Comparison of ENCODE assay signal across 18 cellular contexts in genomic region chr15:45662375-45662774, GRCh38. TPM values are rescaled to one million over a fixed set of nuclear protein-coding genes. Genes with fewer than 3 reads are reported as not detected.
DNase-seq lines count a peak whose midpoint lies in the region; ATAC-seq and TF ChIP-seq lines count a peak whose summit lies in the region.
"Had no signal": no experiment of that assay in that cellular context is flagged by ENCODE, and none has a peak within 500 bp of the region (broad histone marks: within the 10 kb centered on the region; RNA-seq: fewer than 3 reads in every experiment).

No MANE protein-coding gene starts in this region.

- H3K79me1 ChIP-seq in H9 (ENCODE audit: insufficient read depth, low read depth, low read length, poor library complexity, severe bottlenecking), result no peaks in the 10 kb centered on the region

- no peak overlapping the region for H3K27ac ChIP-seq in H9 (ENCODE audit: insufficient read length, low read depth, low read length)
- H3K27ac ChIP-seq: SJCRH30 had no signal

- no peak overlapping the region for H2AFZ ChIP-seq in H9 (ENCODE audit: low read length)

- H3K9me3 ChIP-seq in H9 (ENCODE audit: control insufficient read depth, low read depth, low read length), result no peaks in the 10 kb centered on the region
- H3K9me3 ChIP-seq: BE2C, SJCRH30 had no signal

- H4K91ac ChIP-seq in H9 (ENCODE audit: insufficient read length, low read depth, low read length), result no peak overlapping the region

- H3K4me3 Mint-ChIP-seq in H9 (no peak overlapping the region), WTC11 (no peak overlapping the region)
- no peak overlapping the region for H3K4me3 Mint-ChIP-seq in stimulated activated naive B cell treated with anti-CD40 and anti-IgM and Interleukin-4, amounts not matched to agents 10 μg/mL and 1 μg/mL and 100 μg/mL, for 72 hours

- no peaks in the 10 kb centered on the region for H4K20me1 ChIP-seq in H9 (ENCODE audit: control insufficient read depth, insufficient read depth, insufficient read length)

- H2BK12ac ChIP-seq in H9 (ENCODE audit: insufficient read length, low read depth, low read length), result no peak overlapping the region

- no peaks in the 10 kb centered on the region for H3K23me2 ChIP-seq in H9 (ENCODE audit: insufficient read length, low read depth, low read length, poor library complexity, severe bottlenecking)

- no peak overlapping the region for H2BK120ac ChIP-seq in H9 (ENCODE audit: low read depth, low read length, poor library complexity, severe bottlenecking)

- H3K9ac ChIP-seq in H9 (ENCODE audit: extremely low read depth, insufficient read length, low read length), result no peak overlapping the region

- TF ChIP-seq CTCF in H9 (conservative IDR thresholded peaks at IDR 0.05), result peak; percentile 67
- peak; percentile 27; the same call in 1 of the 2 replicates for TF ChIP-seq CTCF in WTC11 (IDR thresholded peaks at IDR 0.05)

- WGBS in H9 (ENCODE audit: extremely low coverage, insufficient read length, low lambda C conversion rate), result no CpG with 5 or more reads among the region's 6 CpGs

- H2BK20ac ChIP-seq in H9 (ENCODE audit: low read depth, low read length, poor library complexity, severe bottlenecking), result no peak overlapping the region

- POLR2A ChIA-PET in WTC11 (lab: Charles Lee), result no interaction called here

- H3K9me3 Mint-ChIP-seq in H9, result no peaks in the 10 kb centered on the region; a peak in 1 of 5 replicates
- H3K9me3 Mint-ChIP-seq in WTC11, result peaks cover 4% of the 10 kb centered on the region
- peaks cover 0 to 2% of the 10 kb centered on the region in 2 donors for H3K9me3 Mint-ChIP-seq in stimulated activated naive B cell treated with anti-CD40 and anti-IgM and Interleukin-4, amounts not matched to agents 10 μg/mL and 1 μg/mL and 100 μg/mL, for 72 hours

- no peaks in the 10 kb centered on the region for H3K27me3 ChIP-seq in H9 (ENCODE audit: insufficient read depth, low read length)
- H3K27me3 ChIP-seq: BE2C had no signal

- H3K23ac ChIP-seq in H9 (ENCODE audit: insufficient read length, low read depth, low read length), result no peak overlapping the region

- no peak overlapping the region for H4K5ac ChIP-seq in H9 (ENCODE audit: insufficient read length, low read depth, low read length)

- CTCF ChIA-PET in WTC11 (lab: Charles Lee), result interaction anchor here (0.6 to 3.2 kb wide), 14 partner anchors 9 to 184 kb away, joined by 3 to 35 read pairs (median 4); partner anchors contain the start of gene SQOR

- H2BK5ac ChIP-seq in H9 (ENCODE audit: insufficient read length, low read length), result no peak overlapping the region

- peaks cover 9% of the 10 kb centered on the region for H3K27me3 Mint-ChIP-seq in H9 (ENCODE audit: low read depth)
- peaks cover 2% of the 10 kb centered on the region for H3K27me3 Mint-ChIP-seq in WTC11 (ENCODE audit: low read depth)
- no peaks in the 10 kb centered on the region for H3K27me3 Mint-ChIP-seq in stimulated activated naive B cell treated with anti-CD40 and anti-IgM and Interleukin-4, amounts not matched to agents 10 μg/mL and 1 μg/mL and 100 μg/mL, for 72 hours

- no peak overlapping the region for H3K14ac ChIP-seq in H9 (ENCODE audit: insufficient read depth, low read length)

- H2AK5ac ChIP-seq in H9 (ENCODE audit: insufficient read length, low read length), result no peak overlapping the region

- peak; percentile 58 for DNase-seq in H9
- DNase-seq in WTC11 (ENCODE audit: low spot score), result peak; percentile 60
- DNase-seq in iPS DF 19.7 (ENCODE audit: low read depth, low spot score), result peak; percentile 7
- no peak for DNase-seq in activated gamma-delta T cell (lab: John Stamatoyannopoulos, UW)
- DNase-seq in stimulated activated CD4-positive, alpha-beta T cell treated with anti-CD3 and anti-CD28 coated beads, Interleukin-2, amount 100 ng/mL, for 24 hours, result no peak
- no peak for DNase-seq in stimulated activated naive B cell treated with anti-CD40 and anti-IgM and Interleukin-4, amounts not matched to agents 10 μg/mL and 1 μg/mL and 100 μg/mL, for 72 hours
- DNase-seq: BE2C, KG1, NCI-H1092, NCI-H1436 treated with DMSO at 0.1 percent for 48 hours, NCI-H1930, NCI-H2227 treated with DMSO at 0.1 percent for 48 hours, NCI-H510A, NCI-H748 treated with DMSO at 0.1 percent for 48 hours, SJCRH30, T-helper 1 cell had no signal

- ATAC-seq in WTC11 (peak; percentile 87), SK-N-SH treated with all-trans-retinoic acid at 6 μM for 48 hours (no peak)
- no peak for ATAC-seq in stimulated activated naive B cell treated with anti-CD40 and anti-IgM and Interleukin-4, amounts not matched to agents 10 μg/mL and 1 μg/mL and 100 μg/mL, for 72 hours (replicated peaks)
- ATAC-seq: GM12878 had no signal

- H3K18ac ChIP-seq in H9 (ENCODE audit: insufficient read length, low read depth, low read length), result no peak overlapping the region

- H2BK15ac ChIP-seq in H9 (ENCODE audit: low read depth, low read length), result no peak overlapping the region

- no peaks in the 10 kb centered on the region for H3K4me1 ChIP-seq in H9 (ENCODE audit: insufficient read depth, low read length)
- H3K4me1 ChIP-seq: BE2C, SJCRH30 had no signal

- H3K27ac Mint-ChIP-seq in H9 (no peak overlapping the region), WTC11 (no peak overlapping the region)
- H3K27ac Mint-ChIP-seq in stimulated activated naive B cell treated with anti-CD40 and anti-IgM and Interleukin-4, amounts not matched to agents 10 μg/mL and 1 μg/mL and 100 μg/mL, for 72 hours, result no peak overlapping the region

- H4K8ac ChIP-seq in H9 (replicated peaks; ENCODE audit: insufficient read length, low read depth, low read length), result no peak overlapping the region

- no peak overlapping the region for H3K4me2 ChIP-seq in H9 (ENCODE audit: insufficient read depth, insufficient read length, low read length)

- no peaks in the 10 kb centered on the region for H3K79me2 ChIP-seq in H9 (ENCODE audit: insufficient read depth, low read length)

- H3K36me3 Mint-ChIP-seq in H9 (ENCODE audit: insufficient read depth in 1 of 3, low read depth in 3 of 3) (no peaks in the 10 kb centered on the region), WTC11 (no peaks in the 10 kb centered on the region)
- peaks cover 42 to 51% of the 10 kb centered on the region in 2 donors for H3K36me3 Mint-ChIP-seq in stimulated activated naive B cell treated with anti-CD40 and anti-IgM and Interleukin-4, amounts not matched to agents 10 μg/mL and 1 μg/mL and 100 μg/mL, for 72 hours

- no peak overlapping the region for H3T11ph ChIP-seq in H9 (ENCODE audit: low read length)

- H3K56ac ChIP-seq in H9 (ENCODE audit: insufficient read length, low read depth, low read length), result no peak overlapping the region

- H3K4me1 Mint-ChIP-seq in H9, result peaks cover 10 to 12% of the 10 kb centered on the region in 2 experiments
- peaks cover 3% of the 10 kb centered on the region for H3K4me1 Mint-ChIP-seq in WTC11
- H3K4me1 Mint-ChIP-seq in stimulated activated naive B cell treated with anti-CD40 and anti-IgM and Interleukin-4, amounts not matched to agents 10 μg/mL and 1 μg/mL and 100 μg/mL, for 72 hours, result peaks cover 4 to 7% of the 10 kb centered on the region in 2 donors

- H3K4ac ChIP-seq in H9 (ENCODE audit: low read depth, low read length), result no peak overlapping the region

TF ChIP-seq in WTC11, 78 proteins besides CTCF, POLR2A, EP300 and RAD21 (continues in another document):
- no peak for TF ChIP-seq ZNF416 (CRISPR knock-in tag; IDR thresholded peaks at IDR 0.05)

TF ChIP-seq in SK-N-SH treated with all-trans-retinoic acid at 6 μM for 48 hours, 23 proteins besides CTCF, POLR2A, EP300 and RAD21 (continues in another document):
- TF ChIP-seq, protein P1, sequence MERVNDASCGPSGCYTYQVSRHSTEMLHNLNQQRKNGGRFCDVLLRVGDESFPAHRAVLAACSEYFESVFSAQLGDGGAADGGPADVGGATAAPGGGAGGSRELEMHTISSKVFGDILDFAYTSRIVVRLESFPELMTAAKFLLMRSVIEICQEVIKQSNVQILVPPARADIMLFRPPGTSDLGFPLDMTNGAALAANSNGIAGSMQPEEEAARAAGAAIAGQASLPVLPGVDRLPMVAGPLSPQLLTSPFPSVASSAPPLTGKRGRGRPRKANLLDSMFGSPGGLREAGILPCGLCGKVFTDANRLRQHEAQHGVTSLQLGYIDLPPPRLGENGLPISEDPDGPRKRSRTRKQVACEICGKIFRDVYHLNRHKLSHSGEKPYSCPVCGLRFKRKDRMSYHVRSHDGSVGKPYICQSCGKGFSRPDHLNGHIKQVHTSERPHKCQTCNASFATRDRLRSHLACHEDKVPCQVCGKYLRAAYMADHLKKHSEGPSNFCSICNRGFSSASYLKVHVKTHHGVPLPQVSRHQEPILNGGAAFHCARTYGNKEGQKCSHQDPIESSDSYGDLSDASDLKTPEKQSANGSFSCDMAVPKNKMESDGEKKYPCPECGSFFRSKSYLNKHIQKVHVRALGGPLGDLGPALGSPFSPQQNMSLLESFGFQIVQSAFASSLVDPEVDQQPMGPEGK (CRISPR knock-in tag; IDR thresholded peaks at IDR 0.05; ENCODE audit: borderline replicate concordance), result no peak
- TF ChIP-seq CREB5 (CRISPR knock-in tag; IDR thresholded peaks at IDR 0.05; ENCODE audit: low read depth) (no peak), ESRRG (CRISPR knock-in tag; IDR thresholded peaks at IDR 0.05) (no peak), ZNF70 (CRISPR knock-in tag; IDR thresholded peaks at IDR 0.05) (no peak), ZNF565 (CRISPR knock-in tag; conservative IDR thresholded peaks at IDR 0.05; ENCODE audit: low read depth) (no peak), CSRNP3 (CRISPR knock-in tag; IDR thresholded peaks at IDR 0.05) (no peak)

RNA-seq across cellular contexts. Expression of gene SQOR, which starts 27.5 kb away (rescaled TPM):
- 0.17 TPM in 1 of 2 replicates, not detected in the other for total RNA-seq in H9 (2021)
- total RNA-seq in WTC11 (2021), result 0.44 to 0.72 TPM (median 0.69 TPM) in 3 replicates

Comparison
In these comparisons a context has a peak if more than half of its experiments do, and no peak if none do; other contexts are left out.
1. DNase-seq: peak in H9 (single experiment), WTC11 (single experiment) and iPS DF 19.7 (single experiment); none in activated gamma-delta T cell (single experiment), stimulated activated CD4-positive, alpha-beta T cell treated with anti-CD3 and anti-CD28 coated beads, Interleukin-2, amount 100 ng/mL, for 24 hours (0 of 2) and stimulated activated naive B cell treated with anti-CD40 and anti-IgM and Interleukin-4, amounts not matched to agents 10 μg/mL and 1 μg/mL and 100 μg/mL, for 72 hours (single experiment).